Comparison of ENCODE assay signal across 24 cellular contexts in genomic region chr11:4203603-4204360, GRCh38.
DNase-seq lines count a peak whose midpoint lies in the region; ATAC-seq and TF ChIP-seq lines count a peak whose summit lies in the region.
"Had no signal": no experiment of that assay in that cellular context is flagged by ENCODE, and none has a peak within 500 bp of the region (broad histone marks: within the 10 kb centered on the region; RNA-seq: fewer than 3 reads in every experiment).

No MANE protein-coding gene starts in this region.

- CTCF ChIA-PET in CD4-positive, alpha-beta memory T cell (lab: Charles Lee; ENCODE audit: partially characterized antibody) = interaction anchor here (1.2 to 2.6 kb wide), 3 partner anchors 11 to 19 kb away, joined by 3 to 10 read pairs (median 4); no protein-coding TSS in a partner anchor

- no peaks in the 10 kb centered on the region for H3K4me1 ChIP-seq in gastrocnemius medialis
- H3K4me1 ChIP-seq in CD4-positive, alpha-beta memory T cell (ENCODE audit: insufficient read depth, low read length) = no peaks in the 10 kb centered on the region
- H3K4me1 ChIP-seq: colonic mucosa, foreskin keratinocyte, left lung, right lobe of liver, upper lobe of right lung had no signal

- H3K9me3 ChIP-seq in gastrocnemius medialis = no peaks in the 10 kb centered on the region
- H3K9me3 ChIP-seq in CD4-positive, alpha-beta memory T cell (ENCODE audit: control insufficient read depth in 1 of 2, low read length in 2 of 2) = no peaks in the 10 kb centered on the region
- H3K9me3 ChIP-seq: colonic mucosa, left lung, right lobe of liver, upper lobe of right lung had no signal

- H3K27me3 ChIP-seq in brain microvascular endothelial cell (replicated peaks) = no peaks in the 10 kb centered on the region
- no peaks in the 10 kb centered on the region for H3K27me3 ChIP-seq in gastrocnemius medialis
- H3K27me3 ChIP-seq in CD4-positive, alpha-beta memory T cell (ENCODE audit: insufficient read depth, low read length) = no peaks in the 10 kb centered on the region
- H3K27me3 ChIP-seq: colonic mucosa, foreskin keratinocyte, right lobe of liver, upper lobe of right lung had no signal

- H3K27me3 Mint-ChIP-seq in CD4-positive, alpha-beta memory T cell = peaks cover 12 to 17% of the 10 kb centered on the region in 2 donors

- DNase-seq in HuH-7.5 (ENCODE audit: low spot score) (peak; percentile 18), brain microvascular endothelial cell (no peak), islet precursor cell (peak; percentile 71), gastrocnemius medialis (no peak), superior temporal gyrus (ENCODE audit: extremely low spot score) (no peak)
- DNase-seq in NK-92 treated with Interleukin-12 subunit alpha and Interleukin-12 subunit beta, amount 100 ng/mL, for 24 hours (lab: John Stamatoyannopoulos, UW) = no peak
- no peak for DNase-seq in CD4-positive, alpha-beta memory T cell
- DNase-seq: activated CD4-positive, alpha-beta T cell treated with anti-CD3 and anti-CD28 coated beads, Interleukin-2, amount 50 U/mL, for 48 hours; activated naive CD4-positive, alpha-beta T cell treated with anti-CD3 and anti-CD28 coated beads for 36 hours; colonic mucosa; foreskin keratinocyte; GOT3; NCI-H1417; NCI-H2171; NCI-H774; right lobe of liver; RPMI8226; T-helper 1 cell; upper lobe of right lung had no signal

- no peaks in the 10 kb centered on the region for H3K9me3 Mint-ChIP-seq in CD4-positive, alpha-beta memory T cell
- H3K9me3 Mint-ChIP-seq: activated naive CD4-positive, alpha-beta T cell treated with anti-CD3 and anti-CD28 coated beads for 36 hours; stimulated activated naive CD8-positive, alpha-beta T cell treated with anti-CD3 and anti-CD28 coated beads, Interleukin-15, Interleukin-2, amounts not matched to agents 100 ng/mL and 50 ng/mL, for 24 hours had no signal

- H3K4me3 Mint-ChIP-seq in CD4-positive, alpha-beta memory T cell = no peak overlapping the region
- H3K4me3 Mint-ChIP-seq: activated naive CD4-positive, alpha-beta T cell treated with anti-CD3 and anti-CD28 coated beads for 36 hours; stimulated activated naive CD8-positive, alpha-beta T cell treated with anti-CD3 and anti-CD28 coated beads, Interleukin-15, Interleukin-2, amounts not matched to agents 100 ng/mL and 50 ng/mL, for 24 hours had no signal

- intact Hi-C loops in gastrocnemius medialis (cut with DNase I; ENCODE audit: low total_unique reads) = no loop called here
- intact Hi-C loops in CD4-positive, alpha-beta memory T cell (cut with micrococcal nuclease) = no loop called here

- H3K36me3 ChIP-seq in brain microvascular endothelial cell (replicated peaks) = no peaks in the 10 kb centered on the region
- no peaks in the 10 kb centered on the region for H3K36me3 ChIP-seq in gastrocnemius medialis
- H3K36me3 ChIP-seq in CD4-positive, alpha-beta memory T cell (ENCODE audit: insufficient read depth, low read length) = no peaks in the 10 kb centered on the region
- H3K36me3 ChIP-seq: colonic mucosa, left lung, right lobe of liver, upper lobe of right lung had no signal

- peak overlapping the region in 1 of 7 donors; percentile 32 for H3K27ac Mint-ChIP-seq in CD4-positive, alpha-beta memory T cell
- H3K27ac Mint-ChIP-seq: activated naive CD4-positive, alpha-beta T cell treated with anti-CD3 and anti-CD28 coated beads for 36 hours; stimulated activated naive CD8-positive, alpha-beta T cell treated with anti-CD3 and anti-CD28 coated beads, Interleukin-15, Interleukin-2, amounts not matched to agents 100 ng/mL and 50 ng/mL, for 24 hours had no signal

- peak; percentile 14; the same call in 1 of the 2 replicates for TF ChIP-seq CTCF in C4-2B (conservative IDR thresholded peaks at IDR 0.05)
- peak; percentile 8 for TF ChIP-seq CTCF in brain microvascular endothelial cell (IDR thresholded peaks at IDR 0.05; ENCODE audit: low read depth, low read length, missing control alignments)
- TF ChIP-seq CTCF in gastrocnemius medialis (IDR thresholded peaks at IDR 0.05 in 4 of 5, conservative IDR thresholded peaks at IDR 0.05 in 1 of 5) = no peak

- no peak for ATAC-seq in gastrocnemius medialis
- ATAC-seq: foreskin keratinocyte, left lung, upper lobe of right lung had no signal

- POLR2A ChIA-PET in CD4-positive, alpha-beta memory T cell (lab: Charles Lee; ENCODE audit: partially characterized antibody) = no interaction called here

- TF ChIP-seq POLR2A in gastrocnemius medialis (IDR thresholded peaks at IDR 0.05) = no peak

- no peaks in the 10 kb centered on the region for H3K4me1 Mint-ChIP-seq in CD4-positive, alpha-beta memory T cell

- no peak overlapping the region for H3K27ac ChIP-seq in C4-2B
- no peak overlapping the region for H3K27ac ChIP-seq in brain microvascular endothelial cell
- H3K27ac ChIP-seq in gastrocnemius medialis = no peak overlapping the region
- H3K27ac ChIP-seq in CD4-positive, alpha-beta memory T cell (ENCODE audit: low read depth, low read length) = no peak overlapping the region
- H3K27ac ChIP-seq: colonic mucosa, foreskin keratinocyte, KMS-11, left lung, right lobe of liver, upper lobe of right lung, VCaP had no signal

- H3K4me3 ChIP-seq in brain microvascular endothelial cell (ENCODE audit: low read depth, low read length) (no peak overlapping the region), gastrocnemius medialis (no peak overlapping the region)
- H3K4me3 ChIP-seq in CD4-positive, alpha-beta memory T cell (ENCODE audit: low read length in 2 of 2) = no peak overlapping the region
- H3K4me3 ChIP-seq: colonic mucosa, left lung, right lobe of liver, upper lobe of right lung had no signal

- H3K36me3 Mint-ChIP-seq in CD4-positive, alpha-beta memory T cell = no peaks in the 10 kb centered on the region

- in situ Hi-C loops in brain microvascular endothelial cell (cut with HindIII; ENCODE audit: low pct_ligation_motif_present, low sequenced_read_pairs) (no loop called here), gastrocnemius medialis (cut with MboI; ENCODE audit: low sequenced_read_pairs in 4 of 4) (no loop called here)

Comparison
In these comparisons a context has a peak if more than half of its experiments do, and no peak if none do; other contexts are left out.
1. CTCF ChIP-seq: peak in C4-2B (single experiment) and brain microvascular endothelial cell (single experiment); none in gastrocnemius medialis (0 of 5).
2. DNase-seq: peak in HuH-7.5 (single experiment) and islet precursor cell (single experiment); none in brain microvascular endothelial cell (single experiment), gastrocnemius medialis (0 of 2), NK-92 treated with Interleukin-12 subunit alpha and Interleukin-12 subunit beta, amount 100 ng/mL, for 24 hours (single experiment), superior temporal gyrus (single experiment) and CD4-positive, alpha-beta memory T cell (0 of 5).